ENCODE assay signal across 1 cellular context in genomic region chr15:25643120-25643519, GRCh38.
A peak's percentile ranks its signal among the peaks of the same experiment; 100 is the strongest.
TF ChIP-seq lines count a peak whose summit lies in the region.

No MANE protein-coding gene starts in this region.

TF ChIP-seq in H1, 55 proteins besides CTCF, POLR2A, EP300 and RAD21 (continued from another document):
- no peak for TF ChIP-seq MAFK (IDR thresholded peaks at IDR 0.05; ENCODE audit: low read depth, low read length)
- TF ChIP-seq CREB1 (IDR thresholded peaks at IDR 0.05): no peak
- TF ChIP-seq BACH1 (IDR thresholded peaks at IDR 0.05; ENCODE audit: low read length): no peak
- TF ChIP-seq RNF2 (IDR thresholded peaks at IDR 0.05; ENCODE audit: borderline replicate concordance, low read depth, low read length, missing control alignments, poor library complexity, severe bottlenecking): no peak
- peak; percentile 98 for TF ChIP-seq POLR2AphosphoS5 (IDR thresholded peaks at IDR 0.05; ENCODE audit: low read depth, low read length)
- no peak for TF ChIP-seq SP2 (IDR thresholded peaks at IDR 0.05; ENCODE audit: low read length)
- no peak for TF ChIP-seq SUZ12 (IDR thresholded peaks at IDR 0.05; ENCODE audit: low read length)
- no peak for TF ChIP-seq ATF3 (IDR thresholded peaks at IDR 0.05; ENCODE audit: insufficient read depth, low read depth, low read length)
- TF ChIP-seq SP1 (IDR thresholded peaks at IDR 0.05; ENCODE audit: low read depth, low read length): peak; percentile 85
- TF ChIP-seq POU5F1 (IDR thresholded peaks at IDR 0.05; ENCODE audit: low read depth, low read length): no peak
- no peak for TF ChIP-seq E2F6 (IDR thresholded peaks at IDR 0.05)
- TF ChIP-seq GABPA (IDR thresholded peaks at IDR 0.05; ENCODE audit: borderline replicate concordance, insufficient read depth, low read length): no peak
- TF ChIP-seq TBP (IDR thresholded peaks at IDR 0.05; ENCODE audit: low read depth, low read length): no peak
- peak; percentile 79 for TF ChIP-seq NANOG (IDR thresholded peaks at IDR 0.05; ENCODE audit: insufficient read depth, low read depth, low read length, poor library complexity, severe bottlenecking)
- no peak for TF ChIP-seq CHD1 (IDR thresholded peaks at IDR 0.05; ENCODE audit: low read depth, low read length)
- TF ChIP-seq CEBPB (IDR thresholded peaks at IDR 0.05; ENCODE audit: low read depth, low read length): no peak
- peak; percentile 58; the same call in 1 of the 2 replicates for TF ChIP-seq TEAD4 (IDR thresholded peaks at IDR 0.05; ENCODE audit: low read depth, low read length)
- no peak for TF ChIP-seq CHD2 (IDR thresholded peaks at IDR 0.05; ENCODE audit: low read length)
- TF ChIP-seq TAF1 (IDR thresholded peaks at IDR 0.05; ENCODE audit: low read depth, low read length): no peak
- no peak for TF ChIP-seq KDM4A (IDR thresholded peaks at IDR 0.05; ENCODE audit: low read depth, low read length, severe bottlenecking)
- TF ChIP-seq SAP30 (IDR thresholded peaks at IDR 0.05; ENCODE audit: insufficient read depth, insufficient replicate concordance, low read length): no peak
- TF ChIP-seq HDAC2 (IDR thresholded peaks at IDR 0.05; ENCODE audit: borderline replicate concordance in 1 of 2, low read depth in 2 of 2, low read length in 2 of 2): peak; percentile 77 to 95; a peak in 3 of 4 replicates
- no peak for TF ChIP-seq SIX5 (IDR thresholded peaks at IDR 0.05; ENCODE audit: low read depth, low read length)
- TF ChIP-seq SIRT6 (IDR thresholded peaks at IDR 0.05; ENCODE audit: low read length): no peak
- TF ChIP-seq TCF12 (IDR thresholded peaks at IDR 0.05; ENCODE audit: low read depth, low read length): peak; percentile 100
- TF ChIP-seq CBX5 (IDR thresholded peaks at IDR 0.05; ENCODE audit: low read depth, low read length): no peak
- no peak for TF ChIP-seq FOSL1 (IDR thresholded peaks at IDR 0.05; ENCODE audit: insufficient read depth, low read depth, low read length)
- no peak for TF ChIP-seq EZH2 (IDR thresholded peaks at IDR 0.05; ENCODE audit: low read depth, low read length, severe bottlenecking)
- TF ChIP-seq KDM1A (IDR thresholded peaks at IDR 0.05; ENCODE audit: borderline replicate concordance, low read length): no peak
- no peak for TF ChIP-seq ATF2 (IDR thresholded peaks at IDR 0.05; ENCODE audit: low read length)
- no peak for TF ChIP-seq TAF7 (optimal IDR thresholded peaks at IDR 0.05; ENCODE audit: borderline replicate concordance, low read depth, low read length)
- TF ChIP-seq CHD7 (IDR thresholded peaks at IDR 0.05; ENCODE audit: insufficient replicate concordance, low read length): no peak
- TF ChIP-seq, protein P1, sequence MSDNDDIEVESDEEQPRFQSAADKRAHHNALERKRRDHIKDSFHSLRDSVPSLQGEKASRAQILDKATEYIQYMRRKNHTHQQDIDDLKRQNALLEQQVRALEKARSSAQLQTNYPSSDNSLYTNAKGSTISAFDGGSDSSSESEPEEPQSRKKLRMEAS (IDR thresholded peaks at IDR 0.05): peak; percentile 16; the same call in 1 of the 2 replicates
- TF ChIP-seq USF2 (IDR thresholded peaks at IDR 0.05; ENCODE audit: low read length): no peak
- TF ChIP-seq PHF8 (conservative IDR thresholded peaks at IDR 0.05; ENCODE audit: low read depth, low read length): no peak
- TF ChIP-seq RFX5 (IDR thresholded peaks at IDR 0.05; ENCODE audit: borderline replicate concordance, low read depth, low read length): no peak
- TF ChIP-seq BRCA1 (IDR thresholded peaks at IDR 0.05; ENCODE audit: low read depth, low read length): no peak
- TF ChIP-seq CTBP2 (IDR thresholded peaks at IDR 0.05; ENCODE audit: borderline replicate concordance, insufficient read depth, insufficient read length, low read length): no peak
- TF ChIP-seq SP4 (IDR thresholded peaks at IDR 0.05; ENCODE audit: low read length): no peak
- peak; percentile 41; the same call in 1 of the 2 replicates for TF ChIP-seq ZNF274 (IDR thresholded peaks at IDR 0.05; ENCODE audit: borderline replicate concordance, extremely low read depth, low read length)
- TF ChIP-seq SRF (IDR thresholded peaks at IDR 0.05; ENCODE audit: low read depth, low read length): no peak
- TF ChIP-seq JUND (IDR thresholded peaks at IDR 0.05; ENCODE audit: low read length): no peak
- peak; percentile 76 for TF ChIP-seq HDAC6 (IDR thresholded peaks at IDR 0.05; ENCODE audit: low read depth, low read length)
- no peak for TF ChIP-seq KDM5A (IDR thresholded peaks at IDR 0.05; ENCODE audit: low read length)
- no peak for TF ChIP-seq YY1 (IDR thresholded peaks at IDR 0.05; ENCODE audit: low read depth, low read length)
- peak in 1 of 2 experiments; percentile 56 for TF ChIP-seq BCL11A (IDR thresholded peaks at IDR 0.05; ENCODE audit: low read depth in 2 of 2, low read length in 2 of 2)
- no peak for TF ChIP-seq ASH2L (IDR thresholded peaks at IDR 0.05; ENCODE audit: low read length)
- TF ChIP-seq JUN (IDR thresholded peaks at IDR 0.05; ENCODE audit: low read depth, low read length): no peak
- TF ChIP-seq CBX8 (IDR thresholded peaks at IDR 0.05; ENCODE audit: borderline replicate concordance, low read depth, low read length): no peak
- TF ChIP-seq SIN3A (conservative IDR thresholded peaks at IDR 0.05 in 1 of 2, IDR thresholded peaks at IDR 0.05 in 1 of 2; ENCODE audit: low read depth in 1 of 2, low read length in 2 of 2): no peak
